In the genomic region with DNA sequence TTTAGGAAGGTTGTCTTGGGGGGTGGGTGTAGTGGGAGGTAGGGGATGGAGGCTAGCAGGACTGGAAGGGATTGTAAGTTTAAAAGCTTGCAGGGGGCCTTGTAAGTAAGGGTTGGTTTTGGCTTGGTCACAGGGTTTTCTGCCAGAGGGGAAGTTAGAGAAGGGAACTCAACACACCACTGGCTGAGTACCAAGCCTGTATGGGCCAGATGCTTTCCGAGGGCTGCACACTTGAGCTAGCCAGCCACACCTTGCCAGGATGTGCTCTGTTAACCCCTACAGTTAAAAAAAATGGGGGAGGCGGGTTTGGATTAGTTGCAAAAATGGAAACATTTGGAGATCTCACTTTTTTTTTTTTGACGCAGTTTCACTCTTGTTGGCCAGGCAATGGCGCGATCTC, we compare ENCODE assay signal across 10 cellular contexts. TPM values are rescaled to one million over a fixed set of nuclear protein-coding genes. Genes with fewer than 3 reads are reported as not detected.
DNase-seq lines count a peak whose midpoint lies in the region; ATAC-seq and TF ChIP-seq lines count a peak whose summit lies in the region.
"Had no signal": no experiment of that assay in that cellular context is flagged by ENCODE, and none has a peak within 500 bp of the region (broad histone marks: within the 10 kb centered on the region; RNA-seq: fewer than 3 reads in every experiment).

No MANE protein-coding gene starts in this region.

- peaks cover 2% of the 10 kb centered on the region for H3K36me3 ChIP-seq in colonic mucosa
- H3K36me3 ChIP-seq in upper lobe of left lung = peaks cover 3 to 20% (median 18%) of the 10 kb centered on the region in 4 donors

- H3K4me1 ChIP-seq in colonic mucosa = peaks cover 4% of the 10 kb centered on the region
- peaks cover 18 to 32% (median 24%) of the 10 kb centered on the region in 4 donors for H3K4me1 ChIP-seq in upper lobe of left lung

- H3K27me3 ChIP-seq in colonic mucosa = no peaks in the 10 kb centered on the region
- H3K27me3 ChIP-seq in upper lobe of left lung = no peaks in the 10 kb centered on the region
- H3K27me3 ChIP-seq: heart right ventricle had no signal

- H3K4me3 ChIP-seq in colonic mucosa = no peak overlapping the region
- H3K4me3 ChIP-seq in upper lobe of left lung = peak overlapping the region in 3 of 4 donors; percentile 74 to 88 (median 82)

- H3K27ac ChIP-seq in colonic mucosa (no peak overlapping the region), upper lobe of left lung (peak overlapping the region in 2 of 4 donors; percentile 94)

- no peaks in the 10 kb centered on the region for H3K9me3 ChIP-seq in colonic mucosa
- no peaks in the 10 kb centered on the region for H3K9me3 ChIP-seq in upper lobe of left lung
- H3K9me3 ChIP-seq: heart right ventricle had no signal

- TF ChIP-seq CTCF in colonic mucosa (IDR thresholded peaks at IDR 0.05) (no peak), upper lobe of left lung (IDR thresholded peaks at IDR 0.05) (no peak)

- TF ChIP-seq POLR2A in upper lobe of left lung (IDR thresholded peaks at IDR 0.05) = no peak

- intact Hi-C loops in Right ventricle myocardium superior (cut with DNase I) (no loop called here), cardiac septum (cut with DNase I) (no loop called here), colonic mucosa (cut with DNase I) (no loop called here)

- WGBS in upper lobe of left lung, 2 donors = 55 to 69% methylated on average over 5 of the region's 5 CpGs

- no peak for ATAC-seq in Right ventricle myocardium superior (ENCODE audit: poor library complexity)
- no peak for ATAC-seq in upper lobe of left lung (ENCODE audit: low FRiP score in 2 of 2)

- no peak overlapping the region for H3K9ac ChIP-seq in colonic mucosa (ENCODE audit: low read depth in 2 of 2, low read length in 2 of 2)

- DNase-seq in Right ventricle myocardium superior (peak; percentile 49), cardiac septum (ENCODE audit: low spot score) (no peak), MV-4-11 (lab: John Stamatoyannopoulos, UW) (peak; percentile 31), colonic mucosa (peak; percentile 26), upper lobe of left lung (peak in 1 of 2 donors; percentile 28), NCI-H82 (lab: John Stamatoyannopoulos, UW) (no peak), NCI-H524 (lab: John Stamatoyannopoulos, UW) (no peak)
- DNase-seq in stimulated activated CD4-positive, alpha-beta T cell treated with anti-CD3 and anti-CD28 coated beads, Interleukin-15, amount 100 ng/mL, for 24 hours = no peak
- DNase-seq: activated CD4-positive, alpha-beta T cell treated with anti-CD3 and anti-CD28 coated beads for 4 hours had no signal

- no peak for TF ChIP-seq EP300 in upper lobe of left lung (IDR thresholded peaks at IDR 0.05)

RNA-seq across cellular contexts. Expression of a gene that starts 1.2 kb away (rescaled TPM):
- total RNA-seq in Right ventricle myocardium superior = 944 TPM
- total RNA-seq in cardiac septum = 807 TPM
- total RNA-seq in colonic mucosa = 1,000 to 10,000 TPM; 1,345 to 1,520 TPM
- 1,000 to 10,000 TPM in 5 of 6 donors, 100 to 1,000 TPM in 1; 887 to 2,310 (median 1,343) TPM for total RNA-seq in upper lobe of left lung

Comparison
In these comparisons a context has a peak if more than half of its experiments do, and no peak if none do; other contexts are left out.
1. DNase-seq: peak in Right ventricle myocardium superior (single experiment), MV-4-11 (single experiment) and colonic mucosa (single experiment); none in cardiac septum (single experiment), NCI-H82 (single experiment), NCI-H524 (0 of 2) and stimulated activated CD4-positive, alpha-beta T cell treated with anti-CD3 and anti-CD28 coated beads, Interleukin-15, amount 100 ng/mL, for 24 hours (single experiment).